In genomic region chr6:106145741-106146227, GRCh38 we compare ENCODE assay signal across 10 cellular contexts. TPM values are rescaled to one million over a fixed set of nuclear protein-coding genes. Genes with fewer than 3 reads are reported as not detected.
DNase-seq lines count a peak whose midpoint lies in the region; ATAC-seq lines count a peak whose summit lies in the region.
"Had no signal": no experiment of that assay in that cellular context is flagged by ENCODE, and none has a peak within 500 bp of the region (broad histone marks: within the 10 kb centered on the region; RNA-seq: fewer than 3 reads in every experiment).

No MANE protein-coding gene starts in this region.

- H3K4me1 Mint-ChIP-seq in activated naive CD4-positive, alpha-beta T cell treated with anti-CD3 and anti-CD28 coated beads for 36 hours (ENCODE audit: low read depth): peaks cover 41% of the 10 kb centered on the region
- peaks cover 31% of the 10 kb centered on the region for H3K4me1 Mint-ChIP-seq in T-helper 17 cell

- no peak overlapping the region for H3K4me3 Mint-ChIP-seq in activated naive CD4-positive, alpha-beta T cell treated with anti-CD3 and anti-CD28 coated beads for 36 hours
- no peak overlapping the region for H3K4me3 Mint-ChIP-seq in T-helper 17 cell

- no peaks in the 10 kb centered on the region for H3K27me3 Mint-ChIP-seq in activated naive CD4-positive, alpha-beta T cell treated with anti-CD3 and anti-CD28 coated beads for 36 hours (ENCODE audit: low read depth)
- no peaks in the 10 kb centered on the region for H3K27me3 Mint-ChIP-seq in T-helper 17 cell

- H3K9me3 Mint-ChIP-seq in activated naive CD4-positive, alpha-beta T cell treated with anti-CD3 and anti-CD28 coated beads for 36 hours: no peaks in the 10 kb centered on the region

- H3K9me3 ChIP-seq in T-helper 17 cell (ENCODE audit: control insufficient read depth, low read length, poor library complexity, severe bottlenecking) (no peaks in the 10 kb centered on the region), right cardiac atrium (ENCODE audit: control insufficient read depth, low read length) (no peaks in the 10 kb centered on the region)
- H3K9me3 ChIP-seq: tibial artery had no signal

- no peak overlapping the region for H3K27ac ChIP-seq in right cardiac atrium (ENCODE audit: low read length)
- H3K27ac ChIP-seq: tibial artery had no signal

- CTCF ChIA-PET in activated naive CD4-positive, alpha-beta T cell treated with anti-CD3 and anti-CD28 coated beads for 36 hours (lab: Charles Lee): no interaction called here

- peak; percentile 36 for DNase-seq in activated naive CD4-positive, alpha-beta T cell treated with anti-CD3 and anti-CD28 coated beads for 36 hours
- DNase-seq in activated naive CD4-positive, alpha-beta T cell treated with anti-CD3 and anti-CD28 coated beads, Interleukin-2, amount 50 U/mL, for 16 hours: no peak
- DNase-seq in T-helper 17 cell (no peak), Right ventricle myocardium superior (no peak), NCI-H1694 (lab: John Stamatoyannopoulos, UW) (no peak), right cardiac atrium (no peak)
- peak; percentile 63 for DNase-seq in stimulated activated CD8-positive, alpha-beta memory T cell treated with anti-CD3 and anti-CD28 coated beads, Interleukin-4, amount 100 ng/mL, for 48 hours
- DNase-seq: T-helper 9 cell, tibial artery had no signal

- H3K27ac Mint-ChIP-seq in activated naive CD4-positive, alpha-beta T cell treated with anti-CD3 and anti-CD28 coated beads for 36 hours: no peak overlapping the region
- peak overlapping the region; percentile 68 for H3K27ac Mint-ChIP-seq in T-helper 17 cell

- ATAC-seq in HG02759 (IDR thresholded peaks at IDR 0.05; ENCODE audit: unreplicated experiment): peak; percentile 34
- ATAC-seq in T-helper 17 cell: no peak
- ATAC-seq in Right ventricle myocardium superior (ENCODE audit: poor library complexity): no peak
- no peak for ATAC-seq in right cardiac atrium

- H3K36me3 Mint-ChIP-seq in activated naive CD4-positive, alpha-beta T cell treated with anti-CD3 and anti-CD28 coated beads for 36 hours (ENCODE audit: low read depth): no peaks in the 10 kb centered on the region
- no peaks in the 10 kb centered on the region for H3K36me3 Mint-ChIP-seq in T-helper 17 cell (ENCODE audit: low read depth)

- peaks cover 3% of the 10 kb centered on the region for H3K4me1 ChIP-seq in right cardiac atrium (ENCODE audit: control insufficient read depth, insufficient read depth, low read length)
- H3K4me1 ChIP-seq: tibial artery had no signal

- 36% methylated on average over 7 of the region's 7 CpGs for WGBS in right cardiac atrium

- intact Hi-C loops in activated naive CD4-positive, alpha-beta T cell treated with anti-CD3 and anti-CD28 coated beads for 36 hours (cut with micrococcal nuclease): no loop called here
- intact Hi-C loops in Right ventricle myocardium superior (cut with DNase I) (no loop called here), right cardiac atrium (cut with DNase I) (no loop called here)

- H3K27me3 ChIP-seq in right cardiac atrium (ENCODE audit: control insufficient read depth, insufficient read depth): no peaks in the 10 kb centered on the region

- no peak overlapping the region for H3K4me3 ChIP-seq in right cardiac atrium (ENCODE audit: low read length)
- H3K4me3 ChIP-seq: tibial artery had no signal

RNA-seq across cellular contexts. Expression of gene PRDM1, which starts 59.6 kb away (rescaled TPM):
- total RNA-seq in activated naive CD4-positive, alpha-beta T cell treated with anti-CD3 and anti-CD28 coated beads for 36 hours: 1 to 10 TPM; 3.4 to 4.0 TPM
- total RNA-seq in T-helper 17 cell: 100 to 1,000 TPM; 122 to 141 TPM
- 1.1 TPM for total RNA-seq in Right ventricle myocardium superior
- 1 to 10 TPM in 3 of 4 donors, under 1 TPM in 1; 0.91 to 1.5 (median 1.4) TPM for total RNA-seq in right cardiac atrium
- 0.41 TPM for polyA plus RNA-seq in right cardiac atrium

Comparison
In these comparisons a context has a peak if more than half of its experiments do, and no peak if none do; other contexts are left out.
1. DNase-seq: peak in activated naive CD4-positive, alpha-beta T cell treated with anti-CD3 and anti-CD28 coated beads for 36 hours (single experiment) and stimulated activated CD8-positive, alpha-beta memory T cell treated with anti-CD3 and anti-CD28 coated beads, Interleukin-4, amount 100 ng/mL, for 48 hours (single experiment); none in activated naive CD4-positive, alpha-beta T cell treated with anti-CD3 and anti-CD28 coated beads, Interleukin-2, amount 50 U/mL, for 16 hours (single experiment), T-helper 17 cell (0 of 3), Right ventricle myocardium superior (single experiment), NCI-H1694 (single experiment) and right cardiac atrium (0 of 3).
2. RNA of gene PRDM1, which starts 59.6 kb away (total RNA-seq): 122 to 141 TPM in T-helper 17 cell; 3.4 to 4.0 TPM in activated naive CD4-positive, alpha-beta T cell treated with anti-CD3 and anti-CD28 coated beads for 36 hours, 0.91 to 1.5 TPM in right cardiac atrium and 1.1 TPM in Right ventricle myocardium superior (single experiment); every median in the first group is over 10 times any median in the second.